Comparison of ENCODE assay signal across 31 cellular contexts in the genomic region with DNA sequence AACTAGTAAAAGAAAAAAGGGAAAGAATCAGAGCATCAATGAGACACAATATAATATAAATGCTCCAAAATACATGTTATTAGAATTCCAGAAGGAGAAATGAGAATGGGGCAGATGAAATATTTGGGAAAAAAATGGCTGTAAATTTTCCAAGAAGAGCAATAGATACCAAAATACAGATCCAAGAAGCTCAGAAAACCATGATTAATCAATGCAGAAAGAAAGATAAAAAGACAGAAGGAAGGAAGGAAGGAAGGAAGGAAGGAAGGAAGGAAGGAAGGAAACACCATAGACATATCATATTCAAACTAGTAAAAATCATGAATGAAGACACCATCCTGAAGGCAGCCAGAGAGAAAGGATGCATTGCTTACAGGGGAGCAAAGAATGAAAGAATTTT.
DNase-seq lines count a peak whose midpoint lies in the region; ATAC-seq and TF ChIP-seq lines count a peak whose summit lies in the region.
"Had no signal": no experiment of that assay in that cellular context is flagged by ENCODE, and none has a peak within 500 bp of the region (broad histone marks: within the 10 kb centered on the region; RNA-seq: fewer than 3 reads in every experiment).

No MANE protein-coding gene starts in this region.

- H3K4me1 ChIP-seq in A673 (ENCODE audit: insufficient read depth, low read length, poor library complexity, severe bottlenecking) (peaks cover 48% of the 10 kb centered on the region), mesenchymal stem cell (ENCODE audit: control insufficient read depth, insufficient read depth, low read depth, low read length) (no peaks in the 10 kb centered on the region)
- H3K4me1 ChIP-seq: A549; BE2C; BLaER1; BLaER1 treated with 17β-estradiol and CSF1 and Interleukin-3, amounts not matched to agents 10 nM and 100 nM; Caco-2 had no signal

- H3K23ac ChIP-seq in mesenchymal stem cell (ENCODE audit: low read length in 2 of 2), result no peak overlapping the region

- H3K4me3 ChIP-seq in A673 (ENCODE audit: low read depth, low read length, poor library complexity, severe bottlenecking) (no peak overlapping the region), SK-N-MC (no peak overlapping the region), mesenchymal stem cell (ENCODE audit: insufficient read depth in 1 of 2, low read depth in 1 of 2, low read length in 2 of 2) (no peak overlapping the region)
- H3K4me3 ChIP-seq: A549; BLaER1; BLaER1 treated with 17β-estradiol and CSF1 and Interleukin-3, amounts not matched to agents 10 nM and 100 nM had no signal

- no peak overlapping the region for H3K14ac ChIP-seq in mesenchymal stem cell (ENCODE audit: low read length in 2 of 2)

- CTCF ChIA-PET in A673 (lab: Charles Lee), result interaction anchor here (0.6 kb wide), 1 partner anchor 295 kb away, joined by 3 read pairs; no protein-coding TSS in a partner anchor

- no peak overlapping the region for H4K8ac ChIP-seq in mesenchymal stem cell (ENCODE audit: low read length)

- H2AK5ac ChIP-seq in mesenchymal stem cell (ENCODE audit: low read length, severe bottlenecking), result no peak overlapping the region

- H3K36me3 ChIP-seq in A673 (ENCODE audit: insufficient read depth, low read length, poor library complexity, severe bottlenecking) (no peaks in the 10 kb centered on the region), SK-N-MC (ENCODE audit: insufficient read depth, low read length) (no peaks in the 10 kb centered on the region), mesenchymal stem cell (ENCODE audit: control insufficient read depth in 1 of 2, insufficient read depth in 2 of 2, low read depth in 1 of 2, low read length in 2 of 2) (no peaks in the 10 kb centered on the region)
- H3K36me3 ChIP-seq: BE2C; BLaER1; BLaER1 treated with 17β-estradiol and CSF1 and Interleukin-3, amounts not matched to agents 10 nM and 100 nM had no signal

- H3K27ac ChIP-seq in A673 (ENCODE audit: low read depth, low read length, poor library complexity, severe bottlenecking) (peak overlapping the region; percentile 89), SK-N-MC (peak overlapping the region; percentile 96), mesenchymal stem cell (ENCODE audit: low read length, poor library complexity, severe bottlenecking) (no peak overlapping the region)
- H3K27ac ChIP-seq: 22Rv1; A549; BLaER1; BLaER1 treated with 17β-estradiol and CSF1 and Interleukin-3, amounts not matched to agents 10 nM and 100 nM; C4-2B had no signal

- no peaks in the 10 kb centered on the region for H3K79me1 ChIP-seq in mesenchymal stem cell (replicated peaks; ENCODE audit: low read length, poor library complexity, severe bottlenecking)

- intact Hi-C loops in A673 (cut with micrococcal nuclease; ENCODE audit: unreplicated experiment) (loop anchor here (5.0 to 10.0 kb wide), 4 partner anchors 125 to 922 kb away; a partner anchor contains a TSS), sciatic nerve (cut with DNase I) (no loop called here)

- no TSS peak for BruUV-seq in A673 (replicated peaks; lab: Mats Ljungman, UMichigan)

- H2BK15ac ChIP-seq in mesenchymal stem cell (ENCODE audit: low read depth, poor library complexity, severe bottlenecking), result no peak overlapping the region

- H3K9me3 ChIP-seq in A673 (ENCODE audit: low read depth, low read length, poor library complexity, severe bottlenecking) (no peaks in the 10 kb centered on the region), SK-N-MC (ENCODE audit: low read depth, low read length) (peaks cover 6% of the 10 kb centered on the region), mesenchymal stem cell (ENCODE audit: control insufficient read depth, low read length) (peaks cover 5% of the 10 kb centered on the region)
- H3K9me3 ChIP-seq: A549; BE2C; BLaER1; BLaER1 treated with 17β-estradiol and CSF1 and Interleukin-3, amounts not matched to agents 10 nM and 100 nM; Caco-2 had no signal

- H2BK5ac ChIP-seq in mesenchymal stem cell (ENCODE audit: low read depth, low read length, poor library complexity, severe bottlenecking), result peak overlapping the region; percentile 73

- H2AFZ ChIP-seq in mesenchymal stem cell (ENCODE audit: low read depth, low read length), result no peak overlapping the region

- H2BK12ac ChIP-seq in mesenchymal stem cell (ENCODE audit: low read length in 2 of 2), result no peak overlapping the region

- no peak overlapping the region for H4K91ac ChIP-seq in mesenchymal stem cell (ENCODE audit: low read length)

- H3K18ac ChIP-seq in mesenchymal stem cell (ENCODE audit: low read depth in 1 of 2, low read length in 2 of 2), result no peak overlapping the region

- DNase-seq in A673 (ENCODE audit: low spot score) (peak; percentile 84), SK-N-MC (ENCODE audit: low read depth, low spot score) (peak; percentile 92), mesenchymal stem cell (no peak), NCI-H774 (lab: John Stamatoyannopoulos, UW) (no peak), NCI-H1417 (lab: John Stamatoyannopoulos, UW) (no peak), sciatic nerve (ENCODE audit: low spot score) (no peak)
- DNase-seq: 8988T; ACHN; AML-193; BE2C; C1 segment of cervical spinal cord; Caco-2; Calu3; CD4-positive, alpha-beta memory T cell; CD4-positive, alpha-beta T cell; CD4-positive, CD25-positive, alpha-beta regulatory T cell; CD8-positive, alpha-beta memory T cell; CD8-positive, alpha-beta T cell; COR-L47; DMS 273 treated with DMSO at 0.1 percent for 48 hours; DMS153; DMS53; DMS79; DMS79 treated with DMSO at 0.1 percent for 48 hours; DND-41; EL had no signal

- TF ChIP-seq CTCF in A673 (conservative IDR thresholded peaks at IDR 0.05; ENCODE audit: low read depth, low read length), result no peak

- no peaks in the 10 kb centered on the region for H3K27me3 ChIP-seq in A673 (replicated peaks; ENCODE audit: insufficient read depth, low read depth, low read length, poor library complexity)
- no peaks in the 10 kb centered on the region for H3K27me3 ChIP-seq in mesenchymal stem cell (ENCODE audit: control insufficient read depth in 1 of 2, insufficient read depth in 1 of 2, low read length in 2 of 2)
- H3K27me3 ChIP-seq: BE2C; BLaER1; BLaER1 treated with 17β-estradiol and CSF1 and Interleukin-3, amounts not matched to agents 10 nM and 100 nM had no signal

- POLR2A ChIA-PET in A673 (lab: Charles Lee; ENCODE audit: low non-redundant PET), result interaction anchor here (1.0 kb wide), 1 partner anchor 291 kb away, joined by 6 read pairs; no protein-coding TSS in a partner anchor

- no peak overlapping the region for H2BK120ac ChIP-seq in mesenchymal stem cell (ENCODE audit: low read depth, low read length)

- no peak for ATAC-seq in sciatic nerve
- ATAC-seq: A549; CD8-positive, alpha-beta T cell had no signal

- no peak overlapping the region for H3K4me2 ChIP-seq in mesenchymal stem cell (ENCODE audit: low read length, poor library complexity, severe bottlenecking)
- H3K4me2 ChIP-seq: A549; BLaER1; BLaER1 treated with 17β-estradiol and CSF1 and Interleukin-3, amounts not matched to agents 10 nM and 100 nM had no signal

- no peak overlapping the region for H3K4ac ChIP-seq in mesenchymal stem cell (ENCODE audit: low read depth in 1 of 2, low read length in 2 of 2)

- H3K9ac ChIP-seq in SK-N-MC (ENCODE audit: insufficient read length) (no peak overlapping the region), mesenchymal stem cell (ENCODE audit: low read length) (no peak overlapping the region)
- H3K9ac ChIP-seq: BLaER1; BLaER1 treated with 17β-estradiol and CSF1 and Interleukin-3, amounts not matched to agents 10 nM and 100 nM had no signal

Comparison
In these comparisons a context has a peak if more than half of its experiments do, and no peak if none do; other contexts are left out.
1. DNase-seq: peak in A673 (single experiment) and SK-N-MC (single experiment); none in mesenchymal stem cell (single experiment), NCI-H774 (single experiment), NCI-H1417 (0 of 3) and sciatic nerve (single experiment).